In genomic region chr13:61276401-61276800, GRCh38 we compare ENCODE assay signal across 23 cellular contexts.
"Had no signal": no experiment of that assay in that cellular context is flagged by ENCODE, and none has a peak within 500 bp of the region (broad histone marks: within the 10 kb centered on the region; RNA-seq: fewer than 3 reads in every experiment).

No MANE protein-coding gene starts in this region.

- H3K9me3 ChIP-seq: prostate gland, testis had no signal

- H3K4me3 ChIP-seq: left lung, prostate gland, sigmoid colon, stomach, testis, tibial artery had no signal

- FAIRE-seq: keratinocyte had no signal

- ATAC-seq: esophagus mucosa; left cardiac atrium; left lung; naive thymus-derived CD4-positive, alpha-beta T cell; right cardiac atrium; stimulated activated effector memory CD8-positive, alpha-beta T cell treated with anti-CD3 and anti-CD28 coated beads, Interleukin-12 subunit alpha, Interleukin-12 subunit beta, amount 100 ng/mL, for 72 hours had no signal

- H3K4me1 ChIP-seq: left lung, prostate gland, sigmoid colon, stomach, testis, tibial artery had no signal

- DNase-seq: cerebellar nuclear complex; cortex of kidney; effector CD4-positive, alpha-beta T cell; foreskin fibroblast; left cardiac atrium; left lung; mesendoderm; midbrain; naive thymus-derived CD4-positive, alpha-beta T cell; nephron progenitor cell; nucleus accumbens; right cardiac atrium; sigmoid colon; stimulated activated CD4-positive, alpha-beta T cell treated with anti-CD3 and anti-CD28 coated beads, Interleukin-2, amount 100 ng/mL, for 24 hours; stimulated activated CD4-positive, alpha-beta T cell treated with anti-CD3 and anti-CD28 coated beads, Interleukin-4, amount 100 ng/mL, for 24 hours; stimulated activated naive CD4-positive, alpha-beta T cell treated with Interleukin-2 at 50 U/mL for 16 hours; stomach; testis; tibial artery had no signal

- H3K27ac ChIP-seq: left lung, prostate gland, sigmoid colon, stomach, testis, tibial artery had no signal

- H3K27me3 ChIP-seq: left lung, sigmoid colon, stomach, testis, tibial artery had no signal

- H3K36me3 ChIP-seq: left lung, prostate gland, sigmoid colon, stomach, tibial artery had no signal
